In genomic region chr5:151155149-151155776, GRCh38 we compare ENCODE assay signal across 8 cellular contexts. TPM values are rescaled to one million over a fixed set of nuclear protein-coding genes. Genes with fewer than 3 reads are reported as not detected.
DNase-seq lines count a peak whose midpoint lies in the region; ATAC-seq and TF ChIP-seq lines count a peak whose summit lies in the region.

No MANE protein-coding gene starts in this region.

- no peak for ATAC-seq in heart left ventricle
- no peak for ATAC-seq in Right ventricle myocardium superior (ENCODE audit: poor library complexity)
- ATAC-seq in mucosa of descending colon = peak; percentile 58

- H3K4me1 ChIP-seq in heart left ventricle = peaks cover 18 to 78% (median 69%) of the 10 kb centered on the region in 12 donors
- H3K4me1 ChIP-seq in MM.1S (ENCODE audit: low read length) = peaks cover 57% of the 10 kb centered on the region
- H3K4me1 ChIP-seq in mucosa of descending colon (ENCODE audit: low read depth) = peaks cover 14% of the 10 kb centered on the region
- no peaks in the 10 kb centered on the region for H3K4me1 ChIP-seq in urinary bladder (ENCODE audit: insufficient read depth)

- H3K4me3 ChIP-seq in heart left ventricle (peak overlapping the region in 9 of 12 donors; percentile 62 to 97 (median 90)), MM.1S (ENCODE audit: low read length) (peak overlapping the region; percentile 97), mucosa of descending colon (no peak overlapping the region), urinary bladder (ENCODE audit: low read depth, low read length) (peak overlapping the region; percentile 86)

- TF ChIP-seq POLR2A in heart left ventricle (IDR thresholded peaks at IDR 0.05) = no peak

- peaks cover 82% of the 10 kb centered on the region for H3K79me2 ChIP-seq in MM.1S (ENCODE audit: low read length)

- WGBS in heart left ventricle, 4 donors = 39 to 46% (median 40%) methylated on average over 9 of the region's 9 CpGs
- 24% methylated on average over 9 of the region's 9 CpGs for WGBS in urinary bladder

- H3K9ac ChIP-seq in MM.1S (ENCODE audit: low read length) = peak overlapping the region; percentile 80

- H3F3A ChIP-seq in MM.1S (ENCODE audit: insufficient read depth, low read length) = peaks cover 46% of the 10 kb centered on the region

- peak overlapping the region; percentile 98 for H3K4me2 ChIP-seq in MM.1S (ENCODE audit: low read depth, low read length)

- DNase-seq in heart left ventricle = no peak
- no peak for DNase-seq in Right ventricle myocardium superior
- DNase-seq in MM.1S = no peak
- DNase-seq in mucosa of descending colon = peak in 2 of 3 donors; percentile 46 to 58
- DNase-seq in hepatic stellate cell (ENCODE audit: low spot score) = no peak
- DNase-seq in NCI-H510A treated with DMSO at 0.1 percent for 48 hours (lab: John Stamatoyannopoulos, UW) = no peak

- no peaks in the 10 kb centered on the region for H3K9me3 Mint-ChIP-seq in activated naive CD8-positive, alpha-beta T cell (ENCODE audit: low read depth)

- no peak overlapping the region for H2AFZ ChIP-seq in MM.1S (ENCODE audit: low read length)

- H3K9me2 ChIP-seq in MM.1S (replicated peaks; ENCODE audit: insufficient read depth, low read length) = no peaks in the 10 kb centered on the region

- peaks cover 0 to 10% (median 0%) of the 10 kb centered on the region in 9 donors for H3K36me3 ChIP-seq in heart left ventricle
- no peaks in the 10 kb centered on the region for H3K36me3 ChIP-seq in MM.1S (replicated peaks; ENCODE audit: insufficient read depth, low read length)
- H3K36me3 ChIP-seq in mucosa of descending colon (ENCODE audit: low read depth) = no peaks in the 10 kb centered on the region
- no peaks in the 10 kb centered on the region for H3K36me3 ChIP-seq in urinary bladder (ENCODE audit: insufficient read depth)

- H3K4me1 Mint-ChIP-seq in activated naive CD8-positive, alpha-beta T cell (ENCODE audit: low read depth) = peaks cover 80% of the 10 kb centered on the region

- intact Hi-C loops in heart left ventricle (cut with DNase I) (loop anchor here in 3 of 10 donors (5.0 to 10.0 kb wide), 4 partner anchors 82 to 370 kb away; no protein-coding TSS in a partner anchor), Right ventricle myocardium superior (cut with DNase I) (no loop called here), mucosa of descending colon (cut with DNase I, micrococcal nuclease) (no loop called here)

- H4K20me1 ChIP-seq in MM.1S (ENCODE audit: insufficient read depth, low read length) = no peaks in the 10 kb centered on the region

- peak overlapping the region; percentile 97 for H3K27ac Mint-ChIP-seq in activated naive CD8-positive, alpha-beta T cell

- H3K27ac ChIP-seq in heart left ventricle = peak overlapping the region in 11 of 12 donors; percentile 79 to 94 (median 91)
- H3K27ac ChIP-seq in MM.1S (ENCODE audit: low read length) = peak overlapping the region; percentile 79
- no peak overlapping the region for H3K27ac ChIP-seq in urinary bladder (ENCODE audit: low read depth)

- H3K9me3 ChIP-seq in heart left ventricle (no peaks in the 10 kb centered on the region), MM.1S (replicated peaks; ENCODE audit: insufficient read depth, low read length) (no peaks in the 10 kb centered on the region), mucosa of descending colon (no peaks in the 10 kb centered on the region)

- no peaks in the 10 kb centered on the region for H3K27me3 Mint-ChIP-seq in activated naive CD8-positive, alpha-beta T cell

- H3K27me3 ChIP-seq in heart left ventricle (no peaks in the 10 kb centered on the region), MM.1S (replicated peaks; ENCODE audit: insufficient read depth, low read length) (no peaks in the 10 kb centered on the region)

- H3K36me3 Mint-ChIP-seq in activated naive CD8-positive, alpha-beta T cell = peaks cover 8% of the 10 kb centered on the region

- TF ChIP-seq CTCF in heart left ventricle (IDR thresholded peaks at IDR 0.05) (no peak), MM.1S (IDR thresholded peaks at IDR 0.05; ENCODE audit: low read length) (no peak), mucosa of descending colon (IDR thresholded peaks at IDR 0.05) (no peak)

- peak overlapping the region; percentile 94 for H3K4me3 Mint-ChIP-seq in activated naive CD8-positive, alpha-beta T cell

RNA-seq across cellular contexts. Expression of gene ANXA6, which starts 2.3 kb away (rescaled TPM):
- total RNA-seq in heart left ventricle = 100 to 1,000 TPM; 179 to 287 (median 220) TPM
- polyA plus RNA-seq in heart left ventricle = 100 to 1,000 TPM; 171 to 202 TPM
- total RNA-seq in Right ventricle myocardium superior = 202 TPM
- total RNA-seq in mucosa of descending colon = 100 to 1,000 TPM in 1 of 3 donors, 10 to 100 TPM in 2; 21.4 to 180 (median 68.0) TPM
- 275 TPM for total RNA-seq in urinary bladder
- polyA plus RNA-seq in urinary bladder = 426 TPM

Comparison
In these comparisons a context has a peak if more than half of its experiments do, and no peak if none do; other contexts are left out.
1. DNase-seq: peak in mucosa of descending colon (2 of 3); none in heart left ventricle (0 of 5), Right ventricle myocardium superior (single experiment), MM.1S (single experiment), hepatic stellate cell (single experiment) and NCI-H510A treated with DMSO at 0.1 percent for 48 hours (single experiment).